ENCODE assay signal across 27 cellular contexts in genomic region chr12:76505050-76505449, GRCh38. TPM values are rescaled to one million over a fixed set of nuclear protein-coding genes. Genes with fewer than 3 reads are reported as not detected.
DNase-seq lines count a peak whose midpoint lies in the region; ATAC-seq, FAIRE-seq and TF ChIP-seq lines count a peak whose summit lies in the region.
"Had no signal": no experiment of that assay in that cellular context is flagged by ENCODE, and none has a peak within 500 bp of the region (broad histone marks: within the 10 kb centered on the region; RNA-seq: fewer than 3 reads in every experiment).

No MANE protein-coding gene starts in this region.

- H3K36me3 ChIP-seq in liver (ENCODE audit: control insufficient read depth in 4 of 4, insufficient read depth in 3 of 4, low read depth in 1 of 4, low read length in 3 of 4) = no peaks in the 10 kb centered on the region
- H3K36me3 ChIP-seq in HepG2 (replicated peaks in 1 of 2; ENCODE audit: control insufficient read depth in 1 of 2, insufficient read depth in 2 of 2, low read length in 2 of 2) = no peaks in the 10 kb centered on the region
- H3K36me3 ChIP-seq in right lobe of liver = no peaks in the 10 kb centered on the region
- H3K36me3 ChIP-seq: BE2C had no signal

- ATAC-seq in HepG2 (no peak), right lobe of liver (peak; percentile 60 to 86 (median 74)), GM18517 (IDR thresholded peaks at IDR 0.05; ENCODE audit: unreplicated experiment) (no peak)
- ATAC-seq: A549, GM12878 had no signal

- H3K9me3 ChIP-seq in liver (ENCODE audit: control insufficient read depth in 4 of 4, low read length in 3 of 4) (no peaks in the 10 kb centered on the region), HepG2 (ENCODE audit: low read length) (no peaks in the 10 kb centered on the region), right lobe of liver (no peaks in the 10 kb centered on the region)
- H3K9me3 ChIP-seq: A549, BE2C had no signal

- no peak overlapping the region for H3K9ac ChIP-seq in liver (ENCODE audit: low read depth in 1 of 2, low read length in 2 of 2)
- H3K9ac ChIP-seq in HepG2 (ENCODE audit: insufficient read depth, low read depth, low read length) = no peak overlapping the region
- H3K9ac ChIP-seq: BLaER1 had no signal

- no peak for FAIRE-seq in HepG2 (lab: Jason Lieb, UNC)
- FAIRE-seq: A549, GM12878, GM12892, GM18507, GM19239 had no signal

- no TSS peak for BruUV-seq in HepG2 (replicated peaks; lab: Mats Ljungman, UMichigan)

- intact Hi-C loops in HepG2 (cut with micrococcal nuclease; ENCODE audit: unreplicated experiment) (no loop called here), right lobe of liver (cut with DNase I) (no loop called here)

- WGBS in liver = 59% methylated on average over 2 of the region's 2 CpGs
- WGBS in HepG2 (ENCODE audit: low lambda C conversion rate) = 97% methylated on average over 2 of the region's 2 CpGs
- 67% methylated on average over 1 of the region's 2 CpGs for WGBS in right lobe of liver (ENCODE audit: insufficient coverage, low coverage, low lambda C conversion rate, missing lambda C conversion rate)

- TF ChIP-seq CTCF in liver (IDR thresholded peaks at IDR 0.05; ENCODE audit: low read depth, low read length, missing input control) (no peak), HepG2 (CRISPR knock-in tag; IDR thresholded peaks at IDR 0.05) (no peak), right lobe of liver (IDR thresholded peaks at IDR 0.05) (no peak)

- no peaks in the 10 kb centered on the region for H3K79me2 ChIP-seq in HepG2 (ENCODE audit: insufficient read depth, low read length)

- H3K4me1 ChIP-seq in liver (ENCODE audit: control insufficient read depth in 4 of 4, insufficient read depth in 4 of 4, low read length in 3 of 4) (peaks cover 0 to 7% (median 1%) of the 10 kb centered on the region in 4 donors), HepG2 (ENCODE audit: insufficient read depth, low read length) (no peaks in the 10 kb centered on the region), right lobe of liver (peaks cover 0 to 7% (median 0%) of the 10 kb centered on the region in 4 donors)
- H3K4me1 ChIP-seq: A549, BE2C, BLaER1 had no signal

- TF ChIP-seq RAD21 in liver (IDR thresholded peaks at IDR 0.05) = no peak
- TF ChIP-seq RAD21 in HepG2 (CRISPR knock-in tag; IDR thresholded peaks at IDR 0.05) = no peak

- H3K4me3 ChIP-seq in liver (ENCODE audit: low read depth in 1 of 3, low read length in 3 of 3) (no peak overlapping the region), HepG2 (replicated peaks in 1 of 3; ENCODE audit: insufficient read depth in 1 of 3, low read depth in 2 of 3, low read length in 3 of 3) (no peak overlapping the region), right lobe of liver (no peak overlapping the region)
- H3K4me3 ChIP-seq: A549, BLaER1, GM12878 had no signal

- TF ChIP-seq EP300 in HepG2 (IDR thresholded peaks at IDR 0.05; ENCODE audit: low read depth in 2 of 2, low read length in 2 of 2) (no peak), HepG2 (CRISPR knock-in tag; IDR thresholded peaks at IDR 0.05; ENCODE audit: borderline replicate concordance) (no peak)

- in situ Hi-C loops in HepG2 (cut with HindIII; ENCODE audit: extremely low pct_ligation_motif_present, low pct_unique_long_range_greater_than_20kb) = no loop called here

- no peak overlapping the region for H2AFZ ChIP-seq in HepG2 (ENCODE audit: low read length)

- H3K27ac ChIP-seq in liver (ENCODE audit: low read depth in 1 of 2, low read length in 2 of 2) (no peak overlapping the region), HepG2 (ENCODE audit: extremely low read length, insufficient read depth, low read length) (no peak overlapping the region), right lobe of liver (no peak overlapping the region)
- H3K27ac ChIP-seq: 22Rv1, A549, BLaER1 had no signal

- TF ChIP-seq POLR2A in HepG2 (IDR thresholded peaks at IDR 0.05; ENCODE audit: insufficient read depth in 1 of 2, low read depth in 2 of 2, low read length in 2 of 2) = no peak
- no peak for TF ChIP-seq POLR2A in right lobe of liver (IDR thresholded peaks at IDR 0.05)

- H3K4me2 ChIP-seq in HepG2 (ENCODE audit: low read depth, low read length) = no peak overlapping the region
- H3K4me2 ChIP-seq: A549, BLaER1 had no signal

- no peaks in the 10 kb centered on the region for H4K20me1 ChIP-seq in HepG2 (ENCODE audit: insufficient read depth, low read length)
- H4K20me1 ChIP-seq: BLaER1 had no signal

- no peaks in the 10 kb centered on the region for H3K27me3 ChIP-seq in liver (ENCODE audit: control insufficient read depth in 4 of 4, insufficient read depth in 4 of 4, low read length in 3 of 4)
- no peaks in the 10 kb centered on the region for H3K27me3 ChIP-seq in HepG2 (ENCODE audit: control insufficient read depth in 1 of 2, insufficient read depth in 2 of 2, low read length in 2 of 2)
- H3K27me3 ChIP-seq in right lobe of liver = no peaks in the 10 kb centered on the region
- H3K27me3 ChIP-seq: BE2C, BLaER1 had no signal

- DNase-seq in HepG2 (ENCODE audit: low spot score) (no peak), fibroblast of gingiva (ENCODE audit: low read depth) (peak; percentile 3), right lobe of liver (peak in 1 of 3 donors; percentile 63), RPMI8226 (no peak), HEK293T (ENCODE audit: extremely low spot score) (no peak)
- DNase-seq: BE2C; C1 segment of cervical spinal cord; CD4-positive, alpha-beta memory T cell; CD4-positive, CD25-positive, alpha-beta regulatory T cell; CD8-positive, alpha-beta memory T cell; COR-L47; DMS 273 treated with DMSO at 0.1 percent for 48 hours; DMS153; DMS53; DMS79; DND-41; EL; GDM1 had no signal

- POLR2A ChIA-PET in HepG2 (lab: Yijun Ruan, JAX) (no interaction called here), HEK293T (lab: Yijun Ruan, JAX) (no interaction called here)

- CTCF ChIA-PET in HepG2 (lab: Yijun Ruan, JAX; ENCODE audit: low intra/inter-chr PET ratio, low total read pairs) (no interaction called here), HEK293T (lab: Yijun Ruan, JAX) (no interaction called here)

TF ChIP-seq in liver, 16 proteins besides CTCF, POLR2A, EP300 and RAD21:
- TF ChIP-seq, protein P1, sequence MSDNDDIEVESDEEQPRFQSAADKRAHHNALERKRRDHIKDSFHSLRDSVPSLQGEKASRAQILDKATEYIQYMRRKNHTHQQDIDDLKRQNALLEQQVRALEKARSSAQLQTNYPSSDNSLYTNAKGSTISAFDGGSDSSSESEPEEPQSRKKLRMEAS (IDR thresholded peaks at IDR 0.05) = no peak
- no peak for TF ChIP-seq JUND (IDR thresholded peaks at IDR 0.05)
- peak; percentile 25 to 45 for TF ChIP-seq HNF4A (conservative IDR thresholded peaks at IDR 0.05)
- TF ChIP-seq FOXA2 (IDR thresholded peaks at IDR 0.05) = peak; percentile 33
- TF ChIP-seq YY1 (IDR thresholded peaks at IDR 0.05) = peak; percentile 13

TF ChIP-seq in HepG2, 621 proteins besides CTCF, POLR2A, EP300 and RAD21 (continues in another document):
- TF ChIP-seq PLSCR1 (CRISPR knock-in tag; IDR thresholded peaks at IDR 0.05; ENCODE audit: borderline replicate concordance) (no peak), ZNF296 (CRISPR knock-in tag; conservative IDR thresholded peaks at IDR 0.05) (no peak), HNRNPUL1 (IDR thresholded peaks at IDR 0.05; ENCODE audit: low read depth, low read length) (no peak), ZFP41 (CRISPR knock-in tag; IDR thresholded peaks at IDR 0.05; ENCODE audit: borderline replicate concordance) (no peak)

TF ChIP-seq in HEK293T, 16 proteins besides CTCF, POLR2A, EP300 and RAD21 (continues in another document):
- TF ChIP-seq CTBP1 (IDR thresholded peaks at IDR 0.05; ENCODE audit: borderline replicate concordance) (no peak), ARNT (IDR thresholded peaks at IDR 0.05) (no peak), TARDBP (IDR thresholded peaks at IDR 0.05) (no peak), BHLHE40 (IDR thresholded peaks at IDR 0.05; ENCODE audit: borderline replicate concordance) (no peak), SUZ12 (IDR thresholded peaks at IDR 0.05) (no peak), FOXK2 (IDR thresholded peaks at IDR 0.05) (no peak), SP1 (IDR thresholded peaks at IDR 0.05) (no peak), FOXA1 (IDR thresholded peaks at IDR 0.05) (no peak), HDGF (IDR thresholded peaks at IDR 0.05; ENCODE audit: borderline replicate concordance) (no peak)
- TF ChIP-seq, protein P2, sequence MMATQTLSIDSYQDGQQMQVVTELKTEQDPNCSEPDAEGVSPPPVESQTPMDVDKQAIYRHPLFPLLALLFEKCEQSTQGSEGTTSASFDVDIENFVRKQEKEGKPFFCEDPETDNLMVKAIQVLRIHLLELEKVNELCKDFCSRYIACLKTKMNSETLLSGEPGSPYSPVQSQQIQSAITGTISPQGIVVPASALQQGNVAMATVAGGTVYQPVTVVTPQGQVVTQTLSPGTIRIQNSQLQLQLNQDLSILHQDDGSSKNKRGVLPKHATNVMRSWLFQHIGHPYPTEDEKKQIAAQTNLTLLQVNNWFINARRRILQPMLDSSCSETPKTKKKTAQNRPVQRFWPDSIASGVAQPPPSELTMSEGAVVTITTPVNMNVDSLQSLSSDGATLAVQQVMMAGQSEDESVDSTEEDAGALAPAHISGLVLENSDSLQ (IDR thresholded peaks at IDR 0.05) = no peak

RNA-seq across cellular contexts. Expression of gene OSBPL8, which starts 54.5 kb away (rescaled TPM):
- total RNA-seq in liver (10 to 100 TPM; 29.3 to 32.5 TPM), HepG2 (2016; rRNA removed; fragmentation: Illumina TruSeq; extraction: Trizol) (33.9 and 63.9 TPM in 2 replicates), right lobe of liver (10 to 100 TPM; 20.2 to 29.1 (median 24.2) TPM)
- polyA plus RNA-seq in liver (10 to 100 TPM in 1 of 2 donors, 1 to 10 TPM in 1; 6.9 to 16.4 TPM), HepG2 (2011; rRNA removed) (8.5 and 11.0 TPM in 2 replicates)
- 1.7 and 2.8 TPM in 2 replicates for total RNA-seq in HepG2 (2016; cell fraction: cytosol; rRNA removed; fragmentation: Illumina TruSeq; extraction: Trizol; ENCODE audit: low read depth)
- 35.4 and 60.8 TPM in 2 replicates for total RNA-seq in HepG2 (2016; cell fraction: insoluble cytoplasmic fraction; rRNA removed; fragmentation: Illumina TruSeq; extraction: Trizol)
- total RNA-seq in HepG2 (2016; cell fraction: membrane; rRNA removed; fragmentation: Illumina TruSeq; extraction: Trizol) = 15.8 and 18.9 TPM in 2 replicates
- total RNA-seq in HepG2 (2016; cell fraction: nucleus; rRNA removed; fragmentation: Illumina TruSeq; extraction: Trizol) = 38.8 and 43.9 TPM in 2 replicates
- 7.6 and 7.8 TPM in 2 replicates for polyA plus RNA-seq in HepG2 (2011; cell fraction: cytosol; rRNA removed)
- polyA plus RNA-seq in HepG2 (2011; cell fraction: nucleus; rRNA removed) = 10.7 and 16.3 TPM in 2 replicates
- polyA plus RNA-seq in HepG2 (2012) = 12.4 and 15.4 TPM in 2 replicates
- 0.52 and 0.65 TPM in 2 replicates for polyA plus RNA-seq in HepG2 (2016; cell fraction: cytosol; fragmentation: Illumina TruSeq; extraction: Trizol; ENCODE audit: low read depth)
- 32.6 and 35.8 TPM in 2 replicates for polyA plus RNA-seq in HepG2 (2016; cell fraction: insoluble cytoplasmic fraction; fragmentation: Illumina TruSeq; extraction: Trizol; ENCODE audit: low read depth)
- 4.1 and 4.4 TPM in 2 replicates for polyA plus RNA-seq in HepG2 (2016; cell fraction: membrane; fragmentation: Illumina TruSeq; extraction: Trizol; ENCODE audit: low read depth)
- 20.5 and 21.9 TPM in 2 replicates for polyA plus RNA-seq in HepG2 (2016; cell fraction: nucleus; fragmentation: Illumina TruSeq; extraction: Trizol; ENCODE audit: insufficient read depth, low read depth)
- 26.3 and 32.1 TPM in 2 replicates for polyA minus RNA-seq in HepG2 (2011; rRNA and poly(A)+ RNA removed; ENCODE audit: low replicate concordance)
- 30.4 and 34.6 TPM in 2 replicates for polyA minus RNA-seq in HepG2 (2011; cell fraction: cytosol; rRNA and poly(A)+ RNA removed)
- polyA minus RNA-seq in HepG2 (2011; cell fraction: nucleus; rRNA and poly(A)+ RNA removed) = 95.4 and 95.7 TPM in 2 replicates

Comparison
In these comparisons a context has a peak if more than half of its experiments do, and no peak if none do; other contexts are left out.
1. ATAC-seq: peak in right lobe of liver (4 of 4); none in HepG2 (single experiment) and GM18517 (single experiment).